ENCODE assay signal across 8 cellular contexts in the genomic region with DNA sequence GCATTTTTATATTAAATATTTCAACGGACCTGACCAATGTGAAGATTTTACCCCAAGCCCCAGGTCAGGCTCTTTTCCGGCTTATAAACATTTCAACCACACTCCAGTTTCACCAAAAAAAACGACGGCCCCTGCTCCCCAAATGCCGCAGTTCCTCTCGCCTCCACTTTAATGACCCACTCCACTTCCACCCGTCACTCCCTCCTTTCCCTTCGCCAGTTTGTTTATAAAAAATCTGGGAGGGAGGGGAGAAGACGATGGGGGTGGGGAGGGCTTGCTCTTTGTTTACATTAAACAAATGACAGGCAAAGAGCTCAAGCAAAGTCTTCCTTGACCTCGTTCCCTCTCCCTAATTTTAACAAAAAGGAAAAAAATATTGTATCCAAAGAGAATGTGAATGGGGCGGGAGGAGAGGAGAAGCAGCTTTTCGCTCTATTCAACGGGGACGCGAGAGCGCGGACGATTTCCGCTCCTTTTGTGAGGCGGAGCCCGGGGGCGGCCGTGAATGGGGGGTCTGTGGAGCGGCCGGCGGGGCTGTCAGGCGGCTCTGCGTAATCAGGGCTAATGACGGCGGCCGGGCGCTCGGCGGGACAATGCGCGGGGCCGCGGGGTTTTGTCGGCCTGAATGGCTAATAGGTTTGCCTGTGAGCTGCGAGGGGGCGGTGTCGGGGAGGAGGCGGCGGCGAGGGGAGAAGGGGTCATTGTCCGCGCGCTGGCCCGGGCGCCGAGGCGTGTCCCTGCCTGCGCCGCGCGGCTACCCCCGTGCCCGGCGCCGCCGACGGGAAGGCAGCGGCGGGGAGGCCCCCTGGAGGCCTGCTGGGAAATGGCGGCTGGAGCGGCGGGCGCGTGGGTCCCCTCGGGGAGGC. TPM values are rescaled to one million over a fixed set of nuclear protein-coding genes. Genes with fewer than 3 reads are reported as not detected.
A peak's percentile ranks its signal among the peaks of the same experiment; 100 is the strongest.
DNase-seq lines count a peak whose midpoint lies in the region; ATAC-seq and TF ChIP-seq lines count a peak whose summit lies in the region.

No MANE protein-coding gene starts in this region.

- peaks cover 5% of the 10 kb centered on the region for H3K4me1 Mint-ChIP-seq in activated T-helper 17 cell treated with anti-CD3 and anti-CD28 coated beads, Interleukin-2, amount 50 U/mL, for 72 hours

- H3K36me3 ChIP-seq in iPS-20b (ENCODE audit: insufficient read depth, low read depth, low read length) (no peaks in the 10 kb centered on the region), suprapubic skin (no peaks in the 10 kb centered on the region)

- TF ChIP-seq POLR2A in suprapubic skin (IDR thresholded peaks at IDR 0.05): no peak

- H3K27me3 Mint-ChIP-seq in activated T-helper 17 cell treated with anti-CD3 and anti-CD28 coated beads, Interleukin-2, amount 50 U/mL, for 72 hours: peaks cover 52% of the 10 kb centered on the region

- H3K4me3 Mint-ChIP-seq in activated T-helper 17 cell treated with anti-CD3 and anti-CD28 coated beads, Interleukin-2, amount 50 U/mL, for 72 hours: peak overlapping the region; percentile 31

- no peak overlapping the region for H3K27ac ChIP-seq in iPS-20b (ENCODE audit: low read length)
- no peak overlapping the region for H3K27ac ChIP-seq in suprapubic skin

- H3K9me3 ChIP-seq in iPS-20b (ENCODE audit: insufficient read depth, low read depth, low read length): peaks cover 4% of the 10 kb centered on the region; the same call in 1 of the 2 replicates
- H3K9me3 ChIP-seq in suprapubic skin: no peaks in the 10 kb centered on the region

- DNase-seq in Right ventricle myocardium inferior (ENCODE audit: missing footprints): peak; percentile 74
- no peak for DNase-seq in cardiac septum (ENCODE audit: low spot score)
- DNase-seq in NCI-H146 treated with DMSO at 0.1 percent for 48 hours (lab: John Stamatoyannopoulos, UW; ENCODE audit: unreplicated experiment): peak; percentile 47
- DNase-seq in suprapubic skin (ENCODE audit: low spot score in 2 of 2): no peak
- no peak for DNase-seq in superior temporal gyrus (ENCODE audit: extremely low spot score)
- no peak for DNase-seq in HPDE6-E6E7 (ENCODE audit: extremely low spot score)

- TF ChIP-seq CTCF in suprapubic skin (IDR thresholded peaks at IDR 0.05): peak in 1 of 2 donors; percentile 39

- no peak for ATAC-seq in Right ventricle myocardium inferior
- ATAC-seq in activated T-helper 17 cell treated with anti-CD3 and anti-CD28 coated beads, Interleukin-2, amount 50 U/mL, for 72 hours (replicated peaks): no peak

- peak overlapping the region; percentile 70; the same call in 1 of the 2 replicates for H3K9ac ChIP-seq in iPS-20b (ENCODE audit: low read depth, low read length)

- H3K27me3 ChIP-seq in iPS-20b (ENCODE audit: insufficient read depth, low read length) (peaks cover 98% of the 10 kb centered on the region), suprapubic skin (peaks cover 91% of the 10 kb centered on the region)

- H3K27ac Mint-ChIP-seq in activated T-helper 17 cell treated with anti-CD3 and anti-CD28 coated beads, Interleukin-2, amount 50 U/mL, for 72 hours: no peak overlapping the region

- H3K9me3 Mint-ChIP-seq in activated T-helper 17 cell treated with anti-CD3 and anti-CD28 coated beads, Interleukin-2, amount 50 U/mL, for 72 hours: no peaks in the 10 kb centered on the region

- intact Hi-C loops in Right ventricle myocardium inferior (cut with DNase I) (no loop called here), cardiac septum (cut with DNase I) (no loop called here)

- peaks cover 35% of the 10 kb centered on the region for H3K4me1 ChIP-seq in iPS-20b (ENCODE audit: insufficient read depth, low read length)
- H3K4me1 ChIP-seq in suprapubic skin: peaks cover 37% of the 10 kb centered on the region

- 4% methylated on average over 43 of the region's 70 CpGs for WGBS in suprapubic skin

- H3K4me3 ChIP-seq in iPS-20b (ENCODE audit: low read length) (peak overlapping the region; percentile 69), suprapubic skin (peak overlapping the region; percentile 49)

- H3K36me3 Mint-ChIP-seq in activated T-helper 17 cell treated with anti-CD3 and anti-CD28 coated beads, Interleukin-2, amount 50 U/mL, for 72 hours (ENCODE audit: low read depth): no peaks in the 10 kb centered on the region

- no peak for TF ChIP-seq EP300 in suprapubic skin (IDR thresholded peaks at IDR 0.05)

RNA-seq across cellular contexts. Expression of a gene that starts 5.7 kb away (rescaled TPM):
- total RNA-seq in Right ventricle myocardium inferior (not detected), cardiac septum (not detected), suprapubic skin (not detected)
- total RNA-seq in activated T-helper 17 cell treated with anti-CD3 and anti-CD28 coated beads, Interleukin-2, amount 50 U/mL, for 72 hours: not detected

RNA-seq across cellular contexts. Expression of a gene that starts 28.7 kb away (rescaled TPM):
- total RNA-seq in Right ventricle myocardium inferior (not detected), cardiac septum (not detected), suprapubic skin (not detected)
- not detected for total RNA-seq in activated T-helper 17 cell treated with anti-CD3 and anti-CD28 coated beads, Interleukin-2, amount 50 U/mL, for 72 hours

Comparison
In these comparisons a context has a peak if more than half of its experiments do, and no peak if none do; other contexts are left out.
1. DNase-seq: peak in Right ventricle myocardium inferior (single experiment) and NCI-H146 treated with DMSO at 0.1 percent for 48 hours (single experiment); none in cardiac septum (single experiment), suprapubic skin (0 of 2), superior temporal gyrus (single experiment) and HPDE6-E6E7 (single experiment).